Comparison of ENCODE assay signal across 24 cellular contexts in genomic region chr13:40547545-40548322, GRCh38.
DNase-seq lines count a peak whose midpoint lies in the region; ATAC-seq and TF ChIP-seq lines count a peak whose summit lies in the region.
"Had no signal": no experiment of that assay in that cellular context is flagged by ENCODE, and none has a peak within 500 bp of the region (broad histone marks: within the 10 kb centered on the region; RNA-seq: fewer than 3 reads in every experiment).

No MANE protein-coding gene starts in this region.

- no peak overlapping the region for H3K27ac ChIP-seq in naive thymus-derived CD4-positive, alpha-beta T cell (ENCODE audit: low read depth, low read length)
- H3K27ac ChIP-seq in substantia nigra (ENCODE audit: low read depth, low read length, poor library complexity, severe bottlenecking) (peak overlapping the region; percentile 54), SK-N-SH (ENCODE audit: low read depth in 2 of 2, low read length in 1 of 2) (no peak overlapping the region)
- H3K27ac ChIP-seq: C4-2B, colonic mucosa, sigmoid colon, testis had no signal

- H3K27ac Mint-ChIP-seq in activated naive CD8-positive, alpha-beta T cell treated with anti-CD3 and anti-CD28 coated beads, Interleukin-2, amount 50 U/mL, for 24 hours: no peak overlapping the region
- H3K27ac Mint-ChIP-seq in naive thymus-derived CD4-positive, alpha-beta T cell: peak overlapping the region in 8 of 9 donors; percentile 26 to 86 (median 68)
- H3K27ac Mint-ChIP-seq: GM23338 had no signal

- no peaks in the 10 kb centered on the region for H3K9me2 ChIP-seq in SK-N-SH

- H2AFZ ChIP-seq in SK-N-SH (ENCODE audit: low read depth): no peak overlapping the region
- H2AFZ ChIP-seq: GM23338 had no signal

- no peaks in the 10 kb centered on the region for H3K9me3 Mint-ChIP-seq in activated T-cell treated with anti-CD3 and anti-CD28 coated beads, Interleukin-2, amount 50 U/mL, for 4 hours
- H3K9me3 Mint-ChIP-seq in activated naive CD8-positive, alpha-beta T cell treated with anti-CD3 and anti-CD28 coated beads, Interleukin-2, amount 50 U/mL, for 24 hours: no peaks in the 10 kb centered on the region
- peaks cover 0 to 4% (median 0%) of the 10 kb centered on the region in 11 donors for H3K9me3 Mint-ChIP-seq in naive thymus-derived CD4-positive, alpha-beta T cell
- H3K9me3 Mint-ChIP-seq: GM23338 had no signal

- no peak overlapping the region for H3K9ac ChIP-seq in SK-N-SH

- H3K4me3 ChIP-seq in naive thymus-derived CD4-positive, alpha-beta T cell (ENCODE audit: low read length): no peak overlapping the region
- no peak overlapping the region for H3K4me3 ChIP-seq in SK-N-SH (ENCODE audit: low read depth in 2 of 2, low read length in 1 of 2)
- H3K4me3 ChIP-seq: colonic mucosa, GM23338, sigmoid colon, testis had no signal

- H3K9me3 ChIP-seq in naive thymus-derived CD4-positive, alpha-beta T cell (ENCODE audit: control insufficient read depth in 2 of 3, low read length in 3 of 3): no peaks in the 10 kb centered on the region
- H3K9me3 ChIP-seq in SK-N-SH: no peaks in the 10 kb centered on the region
- H3K9me3 ChIP-seq: colonic mucosa, sigmoid colon, testis had no signal

- H3K4me1 Mint-ChIP-seq in activated T-cell treated with anti-CD3 and anti-CD28 coated beads, Interleukin-2, amount 50 U/mL, for 4 hours (ENCODE audit: low read depth): peaks cover 19% of the 10 kb centered on the region
- peaks cover 27% of the 10 kb centered on the region for H3K4me1 Mint-ChIP-seq in activated naive CD8-positive, alpha-beta T cell treated with anti-CD3 and anti-CD28 coated beads, Interleukin-2, amount 50 U/mL, for 24 hours
- H3K4me1 Mint-ChIP-seq in naive thymus-derived CD4-positive, alpha-beta T cell: peaks cover 11 to 44% (median 27%) of the 10 kb centered on the region in 7 donors

- peak; percentile 53 to 59 for ATAC-seq in activated T-cell treated with anti-CD3 and anti-CD28 coated beads, Interleukin-2, amount 50 U/mL, for 4 hours
- peak; percentile 73 for ATAC-seq in activated naive CD8-positive, alpha-beta T cell treated with anti-CD3 and anti-CD28 coated beads, Interleukin-2, amount 50 U/mL, for 24 hours
- no peak for ATAC-seq in naive thymus-derived CD4-positive, alpha-beta T cell
- ATAC-seq: GM23338, left cardiac atrium had no signal

- no peak for TF ChIP-seq CTCF in SK-N-SH (IDR thresholded peaks at IDR 0.05)

- peaks cover 0 to 10% of the 10 kb centered on the region in 2 donors for H3K4me1 ChIP-seq in naive thymus-derived CD4-positive, alpha-beta T cell (ENCODE audit: control insufficient read depth in 2 of 2, insufficient read depth in 2 of 2, low read length in 2 of 2)
- no peaks in the 10 kb centered on the region; a peak in 1 of 4 replicates for H3K4me1 ChIP-seq in SK-N-SH (ENCODE audit: control insufficient read depth in 1 of 2, insufficient read depth in 2 of 2, low read depth in 1 of 2, low read length in 1 of 2)
- H3K4me1 ChIP-seq: colonic mucosa, testis had no signal

- intact Hi-C loops in naive thymus-derived CD4-positive, alpha-beta T cell (cut with micrococcal nuclease): loop anchor here in 1 of 2 donors (2.0 kb wide), 1 partner anchor 15 kb away; no protein-coding TSS in a partner anchor

- H3K27me3 ChIP-seq in naive thymus-derived CD4-positive, alpha-beta T cell (ENCODE audit: control insufficient read depth in 2 of 2, insufficient read depth in 2 of 2, low read length in 2 of 2): no peaks in the 10 kb centered on the region
- no peaks in the 10 kb centered on the region for H3K27me3 ChIP-seq in SK-N-SH (ENCODE audit: insufficient read depth)
- H3K27me3 ChIP-seq: colonic mucosa, sigmoid colon, testis had no signal

- H3K79me2 ChIP-seq in SK-N-SH (ENCODE audit: insufficient read depth): no peaks in the 10 kb centered on the region

- CTCF ChIA-PET in naive thymus-derived CD4-positive, alpha-beta T cell (lab: Charles Lee): no interaction called here
- CTCF ChIA-PET in SK-N-SH (lab: Yijun Ruan, JAX): interaction anchor here (0.8 kb wide), 1 partner anchor 11 kb away, joined by 3 read pairs; no protein-coding TSS in a partner anchor

- H3K27me3 Mint-ChIP-seq in activated T-cell treated with anti-CD3 and anti-CD28 coated beads, Interleukin-2, amount 50 U/mL, for 4 hours (ENCODE audit: low read depth): no peaks in the 10 kb centered on the region
- H3K27me3 Mint-ChIP-seq in activated naive CD8-positive, alpha-beta T cell treated with anti-CD3 and anti-CD28 coated beads, Interleukin-2, amount 50 U/mL, for 24 hours: no peaks in the 10 kb centered on the region
- H3K27me3 Mint-ChIP-seq in naive thymus-derived CD4-positive, alpha-beta T cell: no peaks in the 10 kb centered on the region

- no peaks in the 10 kb centered on the region for H3K36me3 ChIP-seq in naive thymus-derived CD4-positive, alpha-beta T cell (ENCODE audit: control insufficient read depth in 2 of 3, insufficient read depth in 3 of 3, low read length in 3 of 3)
- no peaks in the 10 kb centered on the region for H3K36me3 ChIP-seq in SK-N-SH (replicated peaks in 1 of 2; ENCODE audit: control insufficient read depth in 1 of 2, insufficient read depth in 2 of 2, low read length in 1 of 2)
- H3K36me3 ChIP-seq: colonic mucosa, sigmoid colon had no signal

- H3F3A ChIP-seq in SK-N-SH (replicated peaks; ENCODE audit: insufficient read depth): peaks cover 3% of the 10 kb centered on the region

- H3K4me2 ChIP-seq in SK-N-SH: no peak overlapping the region
- H3K4me2 ChIP-seq: GM23338 had no signal

- peaks cover 3% of the 10 kb centered on the region for H3K36me3 Mint-ChIP-seq in activated T-cell treated with anti-CD3 and anti-CD28 coated beads, Interleukin-2, amount 50 U/mL, for 4 hours (ENCODE audit: insufficient read depth)
- no peaks in the 10 kb centered on the region for H3K36me3 Mint-ChIP-seq in activated naive CD8-positive, alpha-beta T cell treated with anti-CD3 and anti-CD28 coated beads, Interleukin-2, amount 50 U/mL, for 24 hours (ENCODE audit: low read depth)
- peaks cover 0 to 8% (median 0%) of the 10 kb centered on the region in 5 donors for H3K36me3 Mint-ChIP-seq in naive thymus-derived CD4-positive, alpha-beta T cell

- no peak for TF ChIP-seq RAD21 in SK-N-SH (IDR thresholded peaks at IDR 0.05; ENCODE audit: low read length)

- DNase-seq in activated T-cell treated with anti-CD3 and anti-CD28 coated beads, Interleukin-2, amount 50 U/mL, for 4 hours: no peak
- no peak for DNase-seq in activated T-cell treated with anti-CD3 and anti-CD28 coated beads, Interleukin-2, amount 50 U/mL, for 1 hour
- DNase-seq in activated naive CD8-positive, alpha-beta T cell treated with anti-CD3 and anti-CD28 coated beads, Interleukin-2, amount 50 U/mL, for 24 hours: no peak
- no peak for DNase-seq in naive thymus-derived CD4-positive, alpha-beta T cell
- DNase-seq in substantia nigra (lab: John Stamatoyannopoulos, UW): no peak
- DNase-seq in COR-L47 (lab: John Stamatoyannopoulos, UW): no peak
- no peak for DNase-seq in ureter (ENCODE audit: low spot score)
- no peak for DNase-seq in SK-N-SH
- DNase-seq: activated CD4-positive, alpha-beta T cell treated with anti-CD3 and anti-CD28 coated beads for 48 hours; activated CD8-positive, alpha-beta memory T cell treated with anti-CD3 and anti-CD28 coated beads, Interleukin-2, amount 50 U/mL, for 4 hours; activated naive CD4-positive, alpha-beta T cell treated with Interleukin-2 at 50 U/mL for 16 hours; colonic mucosa; DND-41; foreskin fibroblast; left cardiac atrium; MM.1S; NCI-H187 treated with DMSO at 0.1 percent for 48 hours; NCI-H446 treated with DMSO at 0.1 percent for 48 hours; RPMI8226; sigmoid colon; stimulated activated CD4-positive, alpha-beta T cell treated with anti-CD3 and anti-CD28 coated beads, Interleukin-4, amount 100 ng/mL, for 1 hour; testis had no signal

- POLR2A ChIA-PET in naive thymus-derived CD4-positive, alpha-beta T cell (lab: Charles Lee): interaction anchor here (0.8 kb wide), 1 partner anchor 358 kb away, joined by 3 read pairs; no protein-coding TSS in a partner anchor
- POLR2A ChIA-PET in SK-N-SH (lab: Yijun Ruan, JAX): no interaction called here

- TF ChIP-seq EP300 in SK-N-SH (IDR thresholded peaks at IDR 0.05; ENCODE audit: borderline replicate concordance in 1 of 2, low read depth in 1 of 2, low read length in 1 of 2): no peak

- no peak overlapping the region for H3K4me3 Mint-ChIP-seq in activated T-cell treated with anti-CD3 and anti-CD28 coated beads, Interleukin-2, amount 50 U/mL, for 4 hours
- H3K4me3 Mint-ChIP-seq in activated naive CD8-positive, alpha-beta T cell treated with anti-CD3 and anti-CD28 coated beads, Interleukin-2, amount 50 U/mL, for 24 hours: no peak overlapping the region
- H3K4me3 Mint-ChIP-seq in naive thymus-derived CD4-positive, alpha-beta T cell: no peak overlapping the region
- H3K4me3 Mint-ChIP-seq: GM23338 had no signal

- no peaks in the 10 kb centered on the region for H4K20me1 ChIP-seq in SK-N-SH (ENCODE audit: insufficient read depth)

- 95% methylated on average over 2 of the region's 2 CpGs for WGBS in SK-N-SH (ENCODE audit: low lambda C conversion rate)

TF ChIP-seq in SK-N-SH, 30 proteins besides CTCF, POLR2A, EP300 and RAD21 (continues in another document):
- TF ChIP-seq USF2 (IDR thresholded peaks at IDR 0.05; ENCODE audit: borderline replicate concordance, low read depth, low read length) (no peak), GABPA (IDR thresholded peaks at IDR 0.05; ENCODE audit: low read depth) (no peak), TEAD4 (IDR thresholded peaks at IDR 0.05; ENCODE audit: borderline replicate concordance, insufficient read depth) (no peak), CHD2 (IDR thresholded peaks at IDR 0.05; ENCODE audit: low read length, partially characterized antibody) (no peak), SIN3A (IDR thresholded peaks at IDR 0.05; ENCODE audit: borderline replicate concordance, low read depth, low read length) (no peak), YY1 (IDR thresholded peaks at IDR 0.05; ENCODE audit: low read depth) (no peak), JUND (IDR thresholded peaks at IDR 0.05) (no peak), FOXJ3 (CRISPR knock-in tag; IDR thresholded peaks at IDR 0.05) (no peak), TAF1 (IDR thresholded peaks at IDR 0.05; ENCODE audit: borderline replicate concordance, low read depth, low read length) (no peak)
- TF ChIP-seq, protein P1, sequence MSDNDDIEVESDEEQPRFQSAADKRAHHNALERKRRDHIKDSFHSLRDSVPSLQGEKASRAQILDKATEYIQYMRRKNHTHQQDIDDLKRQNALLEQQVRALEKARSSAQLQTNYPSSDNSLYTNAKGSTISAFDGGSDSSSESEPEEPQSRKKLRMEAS (IDR thresholded peaks at IDR 0.05; ENCODE audit: low read depth): no peak
